In the genomic region with DNA sequence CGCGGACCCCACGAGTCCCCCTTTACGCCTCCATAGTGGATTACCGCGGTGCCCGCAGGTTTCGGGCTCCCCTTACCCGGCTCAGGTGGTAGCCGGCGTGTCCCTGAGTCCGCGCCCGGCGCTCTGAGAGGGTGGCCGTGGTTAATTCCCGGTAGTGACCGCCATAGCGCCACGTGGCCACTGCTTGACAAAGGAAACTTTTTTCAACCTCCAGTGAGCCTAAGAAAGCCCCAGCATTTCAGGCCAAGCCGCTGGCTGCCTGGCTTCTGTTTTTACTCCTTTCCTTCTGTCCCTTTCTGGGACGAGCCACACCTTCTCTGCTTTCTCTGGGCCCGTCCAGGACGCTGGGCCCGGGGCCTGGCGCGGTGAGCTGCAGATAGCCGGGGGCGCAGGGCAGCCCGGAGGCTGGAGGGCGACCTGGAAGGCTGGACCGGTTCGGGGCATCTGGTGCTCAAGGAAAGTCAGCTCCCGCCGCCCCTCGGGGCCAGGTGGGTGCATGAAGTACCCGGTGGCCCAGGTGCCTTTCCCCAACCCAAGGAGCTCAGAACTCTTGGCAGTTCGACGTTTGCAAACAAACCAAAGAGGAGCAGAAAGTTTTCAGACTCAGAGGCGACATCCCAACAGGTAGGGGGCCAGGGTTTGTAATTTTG, we compare ENCODE assay signal across 8 cellular contexts. TPM values are rescaled to one million over a fixed set of nuclear protein-coding genes. Genes with fewer than 3 reads are reported as not detected.
DNase-seq lines count a peak whose midpoint lies in the region; ATAC-seq and TF ChIP-seq lines count a peak whose summit lies in the region.

No MANE protein-coding gene starts in this region.

- peak overlapping the region; percentile 98; the same call in 1 of the 2 replicates for H3K4ac ChIP-seq in H9 (ENCODE audit: low read depth, low read length)

- H4K5ac ChIP-seq in H9 (ENCODE audit: insufficient read length, low read depth, low read length): peak overlapping the region; percentile 99

- H3K9ac ChIP-seq in H9 (ENCODE audit: extremely low read depth, insufficient read length, low read length) (peak overlapping the region; percentile 97), MM.1S (ENCODE audit: low read length) (peak overlapping the region; percentile 60; the same call in 1 of the 2 replicates)

- DNase-seq in T-helper 1 cell: no peak
- peak; percentile 78 for DNase-seq in H9
- DNase-seq in MM.1S: peak; percentile 61
- peak; percentile 68 for DNase-seq in WTC11 (ENCODE audit: low spot score)
- peak in 1 of 2 donors; percentile 15 for DNase-seq in foreskin keratinocyte
- DNase-seq in hepatic stellate cell (ENCODE audit: low spot score): no peak

- no peak overlapping the region for H3K27ac Mint-ChIP-seq in T-helper 1 cell treated with Interleukin-12 subunit alpha and Interleukin-12 subunit beta and Interleukin-4 antibody, amounts not matched to agents 30 μg/mL and 1 μg/mL, for 36 hours
- H3K27ac Mint-ChIP-seq in H9 (peak overlapping the region; percentile 89 to 98 (median 96)), WTC11 (peak overlapping the region; percentile 36)

- H3T11ph ChIP-seq in H9 (ENCODE audit: low read length): peak overlapping the region; percentile 97

- peak overlapping the region; percentile 100 for H3K14ac ChIP-seq in H9 (ENCODE audit: insufficient read depth, low read length)

- H3K27ac ChIP-seq in H9 (ENCODE audit: insufficient read length, low read depth, low read length) (peak overlapping the region; percentile 63), MM.1S (ENCODE audit: low read length) (no peak overlapping the region), foreskin keratinocyte (no peak overlapping the region)

- H3K4me3 ChIP-seq in MM.1S (ENCODE audit: low read length) (peak overlapping the region; percentile 70), neuron (ENCODE audit: low read length) (peak overlapping the region; percentile 93)

- no peaks in the 10 kb centered on the region for H3K9me2 ChIP-seq in MM.1S (replicated peaks; ENCODE audit: insufficient read depth, low read length)

- H4K20me1 ChIP-seq in H9 (ENCODE audit: control insufficient read depth, insufficient read depth, insufficient read length) (no peaks in the 10 kb centered on the region), MM.1S (ENCODE audit: insufficient read depth, low read length) (no peaks in the 10 kb centered on the region)

- no peaks in the 10 kb centered on the region for H3K79me1 ChIP-seq in H9 (ENCODE audit: insufficient read depth, low read depth, low read length, poor library complexity, severe bottlenecking)

- H2AFZ ChIP-seq in H9 (ENCODE audit: low read length): no peak overlapping the region
- H2AFZ ChIP-seq in MM.1S (ENCODE audit: low read length): peak overlapping the region; percentile 99
- H2AFZ ChIP-seq in neuron (ENCODE audit: low read depth, low read length): peak overlapping the region; percentile 92

- ATAC-seq in WTC11: peak; percentile 73
- ATAC-seq in foreskin keratinocyte: peak; percentile 76

- H2BK120ac ChIP-seq in H9 (ENCODE audit: low read depth, low read length, poor library complexity, severe bottlenecking): peak overlapping the region; percentile 99

- H2BK5ac ChIP-seq in H9 (ENCODE audit: insufficient read length, low read length): peak overlapping the region; percentile 41

- H3K27me3 ChIP-seq in H9 (ENCODE audit: insufficient read depth, low read length) (peaks cover 5% of the 10 kb centered on the region), MM.1S (replicated peaks; ENCODE audit: insufficient read depth, low read length) (0 out of 2 replicates have a peak, but pooled peaks cover 8% of the 10 kb centered on the region), foreskin keratinocyte (no peaks in the 10 kb centered on the region), neuron (ENCODE audit: insufficient read depth, low read length) (no peaks in the 10 kb centered on the region)

- H4K8ac ChIP-seq in H9 (replicated peaks; ENCODE audit: insufficient read length, low read depth, low read length): no peak overlapping the region

- H3F3A ChIP-seq in MM.1S (ENCODE audit: insufficient read depth, low read length): no peaks in the 10 kb centered on the region

- TF ChIP-seq CTCF in H9 (conservative IDR thresholded peaks at IDR 0.05) (no peak), MM.1S (IDR thresholded peaks at IDR 0.05; ENCODE audit: low read length) (no peak), WTC11 (IDR thresholded peaks at IDR 0.05) (no peak), foreskin keratinocyte (conservative IDR thresholded peaks at IDR 0.05) (no peak)

- no peaks in the 10 kb centered on the region for H3K9me3 ChIP-seq in H9 (ENCODE audit: control insufficient read depth, low read depth, low read length)
- no peaks in the 10 kb centered on the region for H3K9me3 ChIP-seq in MM.1S (replicated peaks; ENCODE audit: insufficient read depth, low read length)
- H3K9me3 ChIP-seq in neuron (ENCODE audit: low read length): no peaks in the 10 kb centered on the region

- no peak overlapping the region for H3K23ac ChIP-seq in H9 (ENCODE audit: insufficient read length, low read depth, low read length)

- POLR2A ChIA-PET in WTC11 (lab: Charles Lee): interaction anchor here (0.5 kb wide), 1 partner anchor 345 kb away, joined by 3 read pairs; no protein-coding TSS in a partner anchor

- H2BK20ac ChIP-seq in H9 (ENCODE audit: low read depth, low read length, poor library complexity, severe bottlenecking): no peak overlapping the region

- H4K91ac ChIP-seq in H9 (ENCODE audit: insufficient read length, low read depth, low read length): no peak overlapping the region

- peak overlapping the region; percentile 100 for H3K18ac ChIP-seq in H9 (ENCODE audit: insufficient read length, low read depth, low read length)

- peak overlapping the region; percentile 76 for H3K4me3 Mint-ChIP-seq in T-helper 1 cell treated with Interleukin-12 subunit alpha and Interleukin-12 subunit beta and Interleukin-4 antibody, amounts not matched to agents 30 μg/mL and 1 μg/mL, for 36 hours
- peak overlapping the region; percentile 82 to 87 for H3K4me3 Mint-ChIP-seq in H9
- H3K4me3 Mint-ChIP-seq in WTC11: peak overlapping the region; percentile 72

- no CpG with 5 or more reads among the region's 40 CpGs for WGBS in H9 (ENCODE audit: extremely low coverage, insufficient read length, low lambda C conversion rate)

- H3K27me3 Mint-ChIP-seq in T-helper 1 cell treated with Interleukin-12 subunit alpha and Interleukin-12 subunit beta and Interleukin-4 antibody, amounts not matched to agents 30 μg/mL and 1 μg/mL, for 36 hours (ENCODE audit: low read depth): peaks cover 42% of the 10 kb centered on the region
- H3K27me3 Mint-ChIP-seq in H9 (ENCODE audit: low read depth) (peaks cover 19% of the 10 kb centered on the region), WTC11 (ENCODE audit: low read depth) (peaks cover 12% of the 10 kb centered on the region)

- peak overlapping the region; percentile 68 for H2BK12ac ChIP-seq in H9 (ENCODE audit: insufficient read length, low read depth, low read length)

- H3K79me2 ChIP-seq in H9 (ENCODE audit: insufficient read depth, low read length) (no peaks in the 10 kb centered on the region; the same call in 1 of the 2 replicates), MM.1S (ENCODE audit: low read length) (no peaks in the 10 kb centered on the region)

- peaks cover 16% of the 10 kb centered on the region for H3K4me1 Mint-ChIP-seq in T-helper 1 cell treated with Interleukin-12 subunit alpha and Interleukin-12 subunit beta and Interleukin-4 antibody, amounts not matched to agents 30 μg/mL and 1 μg/mL, for 36 hours (ENCODE audit: low read depth)
- peaks cover 28 to 34% of the 10 kb centered on the region in 2 experiments for H3K4me1 Mint-ChIP-seq in H9
- H3K4me1 Mint-ChIP-seq in WTC11: peaks cover 34% of the 10 kb centered on the region

- no peak overlapping the region for H3K56ac ChIP-seq in H9 (ENCODE audit: insufficient read length, low read depth, low read length)

- peaks cover 2% of the 10 kb centered on the region for H3K36me3 Mint-ChIP-seq in T-helper 1 cell treated with Interleukin-12 subunit alpha and Interleukin-12 subunit beta and Interleukin-4 antibody, amounts not matched to agents 30 μg/mL and 1 μg/mL, for 36 hours (ENCODE audit: low read depth)
- H3K36me3 Mint-ChIP-seq in H9 (ENCODE audit: insufficient read depth in 1 of 3, low read depth in 3 of 3) (peaks cover 0 to 7% (median 0%) of the 10 kb centered on the region in 3 experiments; a peak in 4 of 7 replicates), WTC11 (0 out of 2 replicates have a peak, but pooled peaks cover 3% of the 10 kb centered on the region)

- H3K9me3 Mint-ChIP-seq in T-helper 1 cell treated with Interleukin-12 subunit alpha and Interleukin-12 subunit beta and Interleukin-4 antibody, amounts not matched to agents 30 μg/mL and 1 μg/mL, for 36 hours: no peaks in the 10 kb centered on the region
- no peaks in the 10 kb centered on the region for H3K9me3 Mint-ChIP-seq in H9
- no peaks in the 10 kb centered on the region for H3K9me3 Mint-ChIP-seq in WTC11

- H2AK5ac ChIP-seq in H9 (ENCODE audit: insufficient read length, low read length): no peak overlapping the region

- H3K4me1 ChIP-seq in H9 (ENCODE audit: insufficient read depth, low read length): no peaks in the 10 kb centered on the region
- no peaks in the 10 kb centered on the region for H3K4me1 ChIP-seq in MM.1S (ENCODE audit: low read length)
- H3K4me1 ChIP-seq in foreskin keratinocyte: no peaks in the 10 kb centered on the region
- H3K4me1 ChIP-seq in neuron (ENCODE audit: insufficient read depth, low read length): peaks cover 45% of the 10 kb centered on the region

- H3K23me2 ChIP-seq in H9 (ENCODE audit: insufficient read length, low read depth, low read length, poor library complexity, severe bottlenecking): peaks cover 13% of the 10 kb centered on the region

- H3K4me2 ChIP-seq in H9 (ENCODE audit: insufficient read depth, insufficient read length, low read length) (peak overlapping the region; percentile 52), MM.1S (ENCODE audit: low read depth, low read length) (peak overlapping the region; percentile 100)

- CTCF ChIA-PET in WTC11 (lab: Charles Lee): interaction anchor here (0.5 to 1.5 kb wide), 5 partner anchors 10 to 74 kb away, joined by 3 to 4 read pairs (median 3); no protein-coding TSS in a partner anchor

- peak overlapping the region; percentile 95; the same call in 1 of the 2 replicates for H2BK15ac ChIP-seq in H9 (ENCODE audit: low read depth, low read length)

- H3K36me3 ChIP-seq in MM.1S (replicated peaks; ENCODE audit: insufficient read depth, low read length) (no peaks in the 10 kb centered on the region), neuron (ENCODE audit: insufficient read depth, low read length) (peaks cover 14% of the 10 kb centered on the region)

TF ChIP-seq in WTC11, 78 proteins besides CTCF, POLR2A, EP300 and RAD21 (continues in another document):
- TF ChIP-seq, protein P1, sequence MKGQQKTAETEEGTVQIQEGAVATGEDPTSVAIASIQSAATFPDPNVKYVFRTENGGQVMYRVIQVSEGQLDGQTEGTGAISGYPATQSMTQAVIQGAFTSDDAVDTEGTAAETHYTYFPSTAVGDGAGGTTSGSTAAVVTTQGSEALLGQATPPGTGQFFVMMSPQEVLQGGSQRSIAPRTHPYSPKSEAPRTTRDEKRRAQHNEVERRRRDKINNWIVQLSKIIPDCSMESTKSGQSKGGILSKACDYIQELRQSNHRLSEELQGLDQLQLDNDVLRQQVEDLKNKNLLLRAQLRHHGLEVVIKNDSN (CRISPR knock-in tag; IDR thresholded peaks at IDR 0.05): peak; percentile 51; the same call in 1 of the 2 replicates

RNA-seq across cellular contexts. Expression of a gene that starts 0.5 kb away (rescaled TPM):
- 28.2 and 28.9 TPM in 2 replicates for total RNA-seq in H9 (2021)
- 23.4 to 26.9 TPM (median 25.4 TPM) in 3 replicates for total RNA-seq in WTC11 (2021)
- 10.2 and 11.2 TPM in 2 replicates for total RNA-seq in foreskin keratinocyte
- 5.4 TPM in 2 replicates for polyA plus RNA-seq in foreskin keratinocyte

Comparison
In these comparisons a context has a peak if more than half of its experiments do, and no peak if none do; other contexts are left out.
1. DNase-seq: peak in H9 (single experiment), MM.1S (single experiment) and WTC11 (single experiment); none in T-helper 1 cell (0 of 5) and hepatic stellate cell (single experiment).
2. Peak in every context shown above with its lines, with median percentiles within 50 percentile points of each other: H3K4me3 Mint-ChIP-seq.